Comparison of ENCODE assay signal across 8 cellular contexts in the genomic region with DNA sequence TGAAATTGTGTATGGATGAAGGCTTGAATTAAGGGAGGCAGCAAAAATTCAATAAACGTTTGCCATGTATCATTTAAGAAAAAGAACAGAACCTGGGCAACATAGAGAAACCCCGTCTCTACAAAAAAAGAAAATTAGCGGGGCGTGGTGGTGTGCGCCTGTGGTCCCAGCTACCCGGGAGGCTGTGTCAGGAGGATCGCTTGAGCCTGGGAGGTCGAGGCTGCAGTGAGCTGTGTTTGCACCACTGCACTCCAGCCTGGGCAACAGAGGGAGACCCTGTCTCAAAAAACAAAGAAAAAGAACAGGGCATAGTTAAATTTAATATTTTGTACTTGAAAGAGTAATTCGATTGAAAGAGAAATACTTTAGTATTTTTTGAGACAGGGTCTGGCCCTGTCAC. TPM values are rescaled to one million over a fixed set of nuclear protein-coding genes. Genes with fewer than 3 reads are reported as not detected.
A peak's percentile ranks its signal among the peaks of the same experiment; 100 is the strongest.
DNase-seq lines count a peak whose midpoint lies in the region; TF ChIP-seq lines count a peak whose summit lies in the region.

No MANE protein-coding gene starts in this region.

- H3K27me3 ChIP-seq in A673 (replicated peaks; ENCODE audit: insufficient read depth, low read depth, low read length, poor library complexity) (no peaks in the 10 kb centered on the region), HUES64 (ENCODE audit: insufficient read depth, low read length) (no peaks in the 10 kb centered on the region), muscle layer of duodenum (ENCODE audit: low read depth, low read length) (no peaks in the 10 kb centered on the region)

- POLR2A ChIA-PET in A673 (lab: Charles Lee; ENCODE audit: low non-redundant PET), result no interaction called here

- H3K9me3 ChIP-seq in A673 (ENCODE audit: low read depth, low read length, poor library complexity, severe bottlenecking), result no peaks in the 10 kb centered on the region
- no peaks in the 10 kb centered on the region for H3K9me3 ChIP-seq in HUES64 (ENCODE audit: insufficient read depth, low read depth, low read length)
- no peaks in the 10 kb centered on the region for H3K9me3 ChIP-seq in muscle layer of duodenum (ENCODE audit: control insufficient read depth in 1 of 2, low read length in 2 of 2)

- H3K4me1 ChIP-seq in A673 (ENCODE audit: insufficient read depth, low read length, poor library complexity, severe bottlenecking) (peaks cover 15% of the 10 kb centered on the region), HUES64 (ENCODE audit: insufficient read depth, low read length) (peaks cover 12% of the 10 kb centered on the region), muscle layer of duodenum (ENCODE audit: control insufficient read depth in 1 of 2, insufficient read depth in 2 of 2, low read length in 2 of 2) (peaks cover 8 to 33% of the 10 kb centered on the region in 2 donors)

- WGBS in HUES64, result 80% methylated on average over 9 of the region's 9 CpGs

- intact Hi-C loops in A673 (cut with micrococcal nuclease; ENCODE audit: unreplicated experiment), result no loop called here

- CTCF ChIA-PET in A673 (lab: Charles Lee), result no interaction called here

- no TSS peak for BruUV-seq in A673 (replicated peaks; lab: Mats Ljungman, UMichigan)

- peaks cover 32% of the 10 kb centered on the region for H3K36me3 ChIP-seq in A673 (ENCODE audit: insufficient read depth, low read length, poor library complexity, severe bottlenecking)
- H3K36me3 ChIP-seq in HUES64 (ENCODE audit: insufficient read depth, low read length), result peaks cover 65% of the 10 kb centered on the region
- H3K36me3 ChIP-seq in muscle layer of duodenum (ENCODE audit: control insufficient read depth in 1 of 2, insufficient read depth in 2 of 2, low read length in 2 of 2), result peaks cover 0 to 9% of the 10 kb centered on the region in 2 donors

- TF ChIP-seq CTCF in A673 (conservative IDR thresholded peaks at IDR 0.05; ENCODE audit: low read depth, low read length), result no peak
- no peak for TF ChIP-seq CTCF in cardiac fibroblast (IDR thresholded peaks at IDR 0.05; ENCODE audit: low read depth, low read length)

- no peak for DNase-seq in A673 (ENCODE audit: low spot score)
- DNase-seq in cardiac fibroblast (ENCODE audit: low read depth in 2 of 2), result no peak
- DNase-seq in cerebellum (ENCODE audit: low spot score), result no peak
- DNase-seq in DMS53 (lab: John Stamatoyannopoulos, UW), result no peak
- no peak for DNase-seq in SHP77 (lab: John Stamatoyannopoulos, UW)
- no peak for DNase-seq in AG08395 (ENCODE audit: low spot score)

- H3K4me3 ChIP-seq in A673 (ENCODE audit: low read depth, low read length, poor library complexity, severe bottlenecking) (peak overlapping the region; percentile 93), HUES64 (ENCODE audit: low read length) (peak overlapping the region; percentile 97), cardiac fibroblast (replicated peaks in 1 of 2; ENCODE audit: low read depth in 2 of 2, low read length in 2 of 2) (peak overlapping the region; percentile 71 to 84), muscle layer of duodenum (ENCODE audit: low read depth in 1 of 2, low read length in 2 of 2) (peak overlapping the region; percentile 84 to 90)

- H3K27ac ChIP-seq in A673 (ENCODE audit: low read depth, low read length, poor library complexity, severe bottlenecking) (no peak overlapping the region), HUES64 (ENCODE audit: low read depth, low read length) (no peak overlapping the region), muscle layer of duodenum (ENCODE audit: low read length) (no peak overlapping the region)

- peak overlapping the region; percentile 95; the same call in 1 of the 2 replicates for H3K9ac ChIP-seq in HUES64 (ENCODE audit: low read depth, low read length)

RNA-seq across cellular contexts. Expression of gene UBA2, which starts 1.4 kb away (rescaled TPM):
- total RNA-seq in A673 (2021) (206 and 222 TPM in 2 replicates), cerebellum (114 TPM)
- polyA plus RNA-seq in HUES64 (2013, experiment 1 of 2), result 218 TPM
- 230 TPM for polyA plus RNA-seq in HUES64 (2013, experiment 2 of 2)

RNA-seq across cellular contexts. Expression of gene PDCD2L, which starts 25.4 kb away (rescaled TPM):
- total RNA-seq in A673 (2021) (27.1 and 33.8 TPM in 2 replicates), cerebellum (12.4 TPM)
- 28.0 TPM for polyA plus RNA-seq in HUES64 (2013, experiment 1 of 2)
- 26.1 TPM for polyA plus RNA-seq in HUES64 (2013, experiment 2 of 2)

RNA-seq across cellular contexts. Expression of gene WTIP, which starts 52.0 kb away (rescaled TPM):
- total RNA-seq in A673 (2021) (3.4 and 4.7 TPM in 2 replicates), cerebellum (9.5 TPM)
- polyA plus RNA-seq in HUES64 (2013, experiment 1 of 2), result 11.6 TPM
- polyA plus RNA-seq in HUES64 (2013, experiment 2 of 2), result 10.6 TPM
